8 cellular contexts compared by ENCODE assay signal in the genomic region with DNA sequence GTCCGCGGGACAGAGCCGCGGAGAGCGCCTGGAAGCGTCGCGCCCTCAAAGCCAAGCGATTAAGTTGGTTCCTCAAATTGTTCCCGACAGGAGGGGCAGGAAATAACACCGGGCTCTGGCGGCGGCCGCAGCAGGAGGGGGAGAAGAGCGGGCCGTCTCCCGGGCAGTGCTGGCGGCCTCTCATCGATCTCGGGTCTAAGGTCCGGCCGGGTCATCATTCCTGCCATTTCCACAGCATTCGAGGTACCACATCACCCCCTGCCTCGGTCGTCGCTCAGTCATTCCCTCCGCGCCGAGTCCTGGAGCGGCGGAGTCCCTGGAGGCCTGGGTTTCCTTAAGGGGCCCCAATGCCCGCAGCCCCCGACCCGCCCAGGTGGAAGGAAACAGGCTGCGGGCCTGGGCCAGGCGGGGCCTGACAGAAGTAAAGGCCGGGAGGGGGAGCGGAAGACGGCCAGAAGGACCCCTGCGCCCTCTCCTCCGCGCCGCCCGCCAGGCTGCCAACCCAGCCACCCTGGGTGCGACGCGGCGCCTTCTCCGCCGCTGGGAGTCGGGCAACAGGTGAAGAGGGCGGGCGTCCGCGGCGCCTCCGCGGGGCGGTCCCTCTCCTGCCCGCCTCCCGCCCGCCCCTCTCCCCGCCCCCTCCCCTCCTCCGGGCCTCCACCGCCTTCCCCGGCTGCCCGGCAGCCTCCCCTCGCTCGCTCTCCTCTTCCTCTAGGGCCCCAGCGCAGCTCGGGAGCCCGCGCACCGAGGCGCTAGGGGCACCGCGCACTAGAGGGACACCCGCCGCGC. TPM values are rescaled to one million over a fixed set of nuclear protein-coding genes. Genes with fewer than 3 reads are reported as not detected.
DNase-seq lines count a peak whose midpoint lies in the region; ATAC-seq, FAIRE-seq and TF ChIP-seq lines count a peak whose summit lies in the region.

A gene with protein sequence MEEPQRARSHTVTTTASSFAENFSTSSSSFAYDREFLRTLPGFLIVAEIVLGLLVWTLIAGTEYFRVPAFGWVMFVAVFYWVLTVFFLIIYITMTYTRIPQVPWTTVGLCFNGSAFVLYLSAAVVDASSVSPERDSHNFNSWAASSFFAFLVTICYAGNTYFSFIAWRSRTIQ (plus strand): TSS at position 654 of the 789 bp plus-strand sequence. CDS start 293 bp downstream, outside the sequence.

- FAIRE-seq in HTR-8/SVneo (lab: Jason Lieb, UNC), result peak; percentile 9

- peaks cover 0 to 42% (median 3%) of the 10 kb centered on the region in 3 donors for H3K27me3 ChIP-seq in psoas muscle (ENCODE audit: insufficient read depth in 3 of 3, low read length in 2 of 3)

- H3K36me3 ChIP-seq in psoas muscle (ENCODE audit: insufficient read depth in 1 of 2, low read depth in 1 of 2), result no peaks in the 10 kb centered on the region

- peaks cover 8% of the 10 kb centered on the region for H3K9me3 ChIP-seq in psoas muscle

- no peaks in the 10 kb centered on the region for H3K4me1 ChIP-seq in psoas muscle

- TF ChIP-seq CTCF in psoas muscle (IDR thresholded peaks at IDR 0.05), result no peak

- peak; percentile 91 for ATAC-seq in Right ventricle myocardium superior (ENCODE audit: poor library complexity)
- peak; percentile 46 to 69 (median 66) for ATAC-seq in psoas muscle

- intact Hi-C loops in Right ventricle myocardium superior (cut with DNase I), result loop anchor here (5.0 kb wide), 1 partner anchor 36 kb away; no protein-coding TSS in a partner anchor
- intact Hi-C loops in psoas muscle (cut with DNase I), result no loop called here
- intact Hi-C loops in posterior cingulate gyrus (cut with DNase I), result no loop called here

- 0 to 1% (median 1%) methylated on average over 36 to 80 of the region's 80 CpGs for WGBS in psoas muscle, 3 donors

- peak within 1 kb of the TSS; percentile 61 for H3K27ac ChIP-seq in psoas muscle

- H3K4me3 ChIP-seq in psoas muscle, result peak within 1 kb of the TSS; percentile 69

- DNase-seq in NCI-H1436 (lab: John Stamatoyannopoulos, UW) (peak; percentile 48), NCI-H1436 treated with DMSO at 0.1 percent for 48 hours (lab: John Stamatoyannopoulos, UW) (no peak), HTR-8/SVneo (ENCODE audit: insufficient read length, low spot score) (peak; percentile 46), SHP77 (lab: John Stamatoyannopoulos, UW) (peak; percentile 49 to 66), Right ventricle myocardium superior (peak; percentile 73), psoas muscle (peak; percentile 46 to 66), posterior cingulate gyrus (no peak)
- DNase-seq in activated naive CD4-positive, alpha-beta T cell (lab: John Stamatoyannopoulos, UW), result peak in 3 of 4 experiments; percentile 14 to 71 (median 45)

RNA-seq across cellular contexts. Expression of the gene that starts here (rescaled TPM):
- total RNA-seq in Right ventricle myocardium superior (4.4 TPM), psoas muscle (1 to 10 TPM in 3 of 4 donors, under 1 TPM in 1; 0.97 to 4.2 (median 2.1) TPM)
- 1 to 10 TPM; 1.5 to 4.0 (median 2.0) TPM for polyA plus RNA-seq in psoas muscle

Comparison
In these comparisons a context has a peak if more than half of its experiments do, and no peak if none do; other contexts are left out.
1. DNase-seq: peak in NCI-H1436 (single experiment), HTR-8/SVneo (single experiment), SHP77 (2 of 2), activated naive CD4-positive, alpha-beta T cell (3 of 4), Right ventricle myocardium superior (single experiment) and psoas muscle (2 of 2); none in NCI-H1436 treated with DMSO at 0.1 percent for 48 hours (single experiment) and posterior cingulate gyrus (0 of 10).